1 cellular context compared by ENCODE assay signal in genomic region chr5:150672884-150673275, GRCh38.
TF ChIP-seq lines count a peak whose summit lies in the region.

No MANE protein-coding gene starts in this region.

TF ChIP-seq in endothelial cell of umbilical vein, 7 proteins besides CTCF, POLR2A, EP300 and RAD21 (continued from another document):
- no peak for TF ChIP-seq MYC (IDR thresholded peaks at IDR 0.05; ENCODE audit: low read depth, low read length)
- TF ChIP-seq MAX (IDR thresholded peaks at IDR 0.05; ENCODE audit: insufficient read depth, insufficient read length): no peak
